In the genomic region with DNA sequence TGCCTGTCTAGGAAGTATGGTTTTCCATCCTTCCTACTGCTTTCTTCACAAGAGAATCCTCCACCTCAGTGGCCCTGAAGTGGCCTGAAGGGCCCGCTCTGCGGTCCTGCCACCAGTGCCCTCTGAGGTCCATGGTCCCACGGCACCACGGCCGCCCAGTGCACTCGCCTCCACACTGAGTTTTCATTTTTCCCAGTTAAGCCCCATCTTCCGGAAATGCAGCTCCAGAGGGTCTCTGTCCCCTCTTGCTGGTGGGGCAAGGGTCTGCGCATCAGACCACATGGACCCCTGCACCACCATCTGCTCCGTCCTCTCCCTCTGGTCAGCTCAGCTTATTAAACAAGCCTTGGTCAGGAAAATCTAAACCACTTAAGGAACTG, we compare ENCODE assay signal across 13 cellular contexts. TPM values are rescaled to one million over a fixed set of nuclear protein-coding genes. Genes with fewer than 3 reads are reported as not detected.
A peak's percentile ranks its signal among the peaks of the same experiment; 100 is the strongest.
DNase-seq lines count a peak whose midpoint lies in the region; ATAC-seq and TF ChIP-seq lines count a peak whose summit lies in the region.
"Had no signal": no experiment of that assay in that cellular context is flagged by ENCODE, and none has a peak within 500 bp of the region (broad histone marks: within the 10 kb centered on the region; RNA-seq: fewer than 3 reads in every experiment).

No MANE protein-coding gene starts in this region.

- CTCF ChIA-PET in RWPE1 (lab: Yijun Ruan, JAX) = no interaction called here

- peak overlapping the region; percentile 97 for H3K27ac Mint-ChIP-seq in T-helper 2 cell treated with Interferon-gamma antibody and Interleukin-4, amounts not matched to agents 5 μg/mL and 100 μg/mL, for 36 hours

- H3K4me3 ChIP-seq in dorsolateral prefrontal cortex (no peak overlapping the region), smooth muscle cell (no peak overlapping the region), MG63 (no peak overlapping the region)
- H3K4me3 ChIP-seq: ovary had no signal

- H3K36me3 ChIP-seq in smooth muscle cell (ENCODE audit: low read depth) = no peaks in the 10 kb centered on the region
- H3K36me3 ChIP-seq in MG63 = peaks cover 19% of the 10 kb centered on the region
- H3K36me3 ChIP-seq: ovary had no signal

- peaks cover 19% of the 10 kb centered on the region for H3K4me1 ChIP-seq in smooth muscle cell (ENCODE audit: low read depth)

- H3K4me2 ChIP-seq in smooth muscle cell = no peak overlapping the region

- ATAC-seq in GM21528 (IDR thresholded peaks at IDR 0.05; ENCODE audit: low FRiP score, unreplicated experiment) = no peak
- ATAC-seq: esophagus mucosa had no signal

- no peak overlapping the region for H3K9ac ChIP-seq in smooth muscle cell (ENCODE audit: low read depth)

- H3K27me3 Mint-ChIP-seq in T-helper 2 cell treated with Interferon-gamma antibody and Interleukin-4, amounts not matched to agents 5 μg/mL and 100 μg/mL, for 36 hours (ENCODE audit: low read depth) = no peaks in the 10 kb centered on the region

- over 99% methylated on average over 9 of the region's 9 CpGs for WGBS in smooth muscle cell (ENCODE audit: low lambda C conversion rate)

- H3K27ac ChIP-seq in RWPE1 (peak overlapping the region; percentile 98), dorsolateral prefrontal cortex (peak overlapping the region in 38 of 59 donors; percentile 9 to 99 (median 54)), smooth muscle cell (ENCODE audit: low read depth) (peak overlapping the region; percentile 65)
- H3K27ac ChIP-seq: ovary had no signal

- H3K9me3 Mint-ChIP-seq in T-helper 2 cell treated with Interferon-gamma antibody and Interleukin-4, amounts not matched to agents 5 μg/mL and 100 μg/mL, for 36 hours = no peaks in the 10 kb centered on the region

- peaks cover 56% of the 10 kb centered on the region for H3K36me3 Mint-ChIP-seq in T-helper 2 cell treated with Interferon-gamma antibody and Interleukin-4, amounts not matched to agents 5 μg/mL and 100 μg/mL, for 36 hours (ENCODE audit: low read depth)

- no peaks in the 10 kb centered on the region for H3K9me3 ChIP-seq in smooth muscle cell (replicated peaks; ENCODE audit: low read depth)
- no peaks in the 10 kb centered on the region; the same call in 1 of the 2 replicates for H3K9me3 ChIP-seq in MG63
- H3K9me3 ChIP-seq: ovary had no signal

- peaks cover 8% of the 10 kb centered on the region for H4K20me1 ChIP-seq in smooth muscle cell (ENCODE audit: low read depth)

- POLR2A ChIA-PET in RWPE1 (lab: Yijun Ruan, JAX; ENCODE audit: low non-redundant PET) = no interaction called here

- TF ChIP-seq CTCF in RWPE1 (conservative IDR thresholded peaks at IDR 0.05; ENCODE audit: low read depth) = no peak
- no peak for TF ChIP-seq CTCF in dorsolateral prefrontal cortex (IDR thresholded peaks at IDR 0.05 in 54 of 56, conservative IDR thresholded peaks at IDR 0.05 in 2 of 56; ENCODE audit: low read depth in 1 of 56, partially characterized antibody in 56 of 56)
- TF ChIP-seq CTCF in smooth muscle cell (IDR thresholded peaks at IDR 0.05; ENCODE audit: borderline replicate concordance, insufficient read depth, poor library complexity, severe bottlenecking) = no peak

- peaks cover 25% of the 10 kb centered on the region for H3F3A ChIP-seq in smooth muscle cell (ENCODE audit: low read depth)

- no peaks in the 10 kb centered on the region for H3K27me3 ChIP-seq in dorsolateral prefrontal cortex
- no peaks in the 10 kb centered on the region for H3K27me3 ChIP-seq in smooth muscle cell (ENCODE audit: low read depth)
- no peaks in the 10 kb centered on the region for H3K27me3 ChIP-seq in MG63
- H3K27me3 ChIP-seq: ovary had no signal

- intact Hi-C loops in dorsolateral prefrontal cortex (cut with DNase I) = loop anchor here (5.0 to 10.0 kb wide), 4 partner anchors 109 to 1071 kb away; partner anchors contain the start of genes ATG4B (in 1 of the 2) and THAP4 (in 1 of the 2)

- H3K4me3 Mint-ChIP-seq in T-helper 2 cell treated with Interferon-gamma antibody and Interleukin-4, amounts not matched to agents 5 μg/mL and 100 μg/mL, for 36 hours = peak overlapping the region; percentile 96

- H3K4me1 Mint-ChIP-seq in T-helper 2 cell treated with Interferon-gamma antibody and Interleukin-4, amounts not matched to agents 5 μg/mL and 100 μg/mL, for 36 hours (ENCODE audit: low read depth) = peaks cover 56% of the 10 kb centered on the region

- peak; percentile 3 for DNase-seq in T-helper 2 cell treated with Interferon-gamma antibody and Interleukin-4, amounts not matched to agents 5 μg/mL and 100 μg/mL, for 36 hours (ENCODE audit: low spot score)
- DNase-seq in T-helper 2 cell (no peak), RWPE1 (ENCODE audit: low spot score) (no peak), dorsolateral prefrontal cortex (peak in 2 of 10 donors; percentile 9 to 27), smooth muscle cell (lab: John Stamatoyannopoulos, UW; ENCODE audit: unreplicated experiment) (no peak), MG63 (no peak), hepatic stellate cell (ENCODE audit: low spot score) (no peak)
- DNase-seq: anterior cingulate cortex; NCI-H2171 treated with DMSO at 0.1 percent for 48 hours; stimulated activated CD4-positive, alpha-beta T cell treated with anti-CD3 and anti-CD28 coated beads, Interleukin-2, amount 100 ng/mL, for 48 hours had no signal

- H2AFZ ChIP-seq in smooth muscle cell (ENCODE audit: low read depth) = no peak overlapping the region

- peaks cover 6% of the 10 kb centered on the region for H3K79me2 ChIP-seq in smooth muscle cell (ENCODE audit: low read depth)

RNA-seq across cellular contexts. Expression of gene DUSP28, which starts 4.0 kb away (rescaled TPM):
- total RNA-seq in dorsolateral prefrontal cortex = 10 to 100 TPM in 56 of 120 experiments, 1 to 10 TPM in 64; 5.5 to 19.0 (median 9.5) TPM
- 2.2 and 2.9 TPM in 2 replicates for total RNA-seq in smooth muscle cell
- 6.4 and 6.5 TPM in 2 replicates for polyA plus RNA-seq in smooth muscle cell
- total RNA-seq in MG63 (2014; rRNA removed; shearing (Covaris generic); ENCODE audit: low replicate concordance) = 6.3 and 7.3 TPM in 2 replicates

RNA-seq across cellular contexts. Expression of gene RNPEPL1, which starts 4.1 kb away (rescaled TPM):
- total RNA-seq in dorsolateral prefrontal cortex (10 to 100 TPM; 16.7 to 49.1 (median 26.4) TPM), smooth muscle cell (13.5 and 15.3 TPM in 2 replicates)
- 40.9 and 48.3 TPM in 2 replicates for polyA plus RNA-seq in smooth muscle cell
- total RNA-seq in MG63 (2014; rRNA removed; shearing (Covaris generic); ENCODE audit: low replicate concordance) = 13.6 and 13.9 TPM in 2 replicates

RNA-seq across cellular contexts. Expression of gene ANKMY1, which starts 6.4 kb away (rescaled TPM):
- total RNA-seq in dorsolateral prefrontal cortex (10 to 100 TPM; 14.0 to 42.7 (median 25.5) TPM), smooth muscle cell (3.4 and 8.7 TPM in 2 replicates)
- 5.6 and 6.4 TPM in 2 replicates for polyA plus RNA-seq in smooth muscle cell
- 10.2 and 23.8 TPM in 2 replicates for total RNA-seq in MG63 (2014; rRNA removed; shearing (Covaris generic); ENCODE audit: low replicate concordance)

RNA-seq across cellular contexts. Expression of gene CAPN10, which starts 22.4 kb away (rescaled TPM):
- total RNA-seq in dorsolateral prefrontal cortex (10 to 100 TPM; 25.6 to 70.0 (median 40.7) TPM), smooth muscle cell (6.6 and 6.9 TPM in 2 replicates)
- 17.0 and 23.6 TPM in 2 replicates for polyA plus RNA-seq in smooth muscle cell
- 12.5 and 18.4 TPM in 2 replicates for total RNA-seq in MG63 (2014; rRNA removed; shearing (Covaris generic); ENCODE audit: low replicate concordance)
